ENCODE assay signal across 8 cellular contexts in genomic region chr12:27652174-27652763, GRCh38.
A peak's percentile ranks its signal among the peaks of the same experiment; 100 is the strongest.
DNase-seq lines count a peak whose midpoint lies in the region; ATAC-seq lines count a peak whose summit lies in the region.

No MANE protein-coding gene starts in this region.

- ATAC-seq in GM19023 (IDR thresholded peaks at IDR 0.05; ENCODE audit: unreplicated experiment) (no peak), GM18498 (IDR thresholded peaks at IDR 0.05; ENCODE audit: unreplicated experiment) (no peak)

- in situ Hi-C loops in ACHN (cut with HindIII; ENCODE audit: low pct_ligation_motif_present, low pct_unique_long_range_greater_than_20kb, low sequenced_read_pairs), result no loop called here

- DNase-seq in ACHN, result peak; percentile 87
- DNase-seq in GM04504 (ENCODE audit: low read depth), result peak; percentile 64
- peak; percentile 70 for DNase-seq in NCI-H146 treated with DMSO at 0.1 percent for 48 hours (lab: John Stamatoyannopoulos, UW; ENCODE audit: unreplicated experiment)
- DNase-seq in T-helper 9 cell, result peak; percentile 2
- DNase-seq in epithelial cell of prostate (ENCODE audit: low read depth, low spot score), result no peak
- DNase-seq in middle frontal gyrus (ENCODE audit: extremely low spot score, low spot score), result peak; percentile 74

- H3K27ac ChIP-seq in epithelial cell of prostate, result peak overlapping the region; percentile 39
